ENCODE assay signal across 8 cellular contexts in genomic region chr1:32201011-32201855, GRCh38. TPM values are rescaled to one million over a fixed set of nuclear protein-coding genes. Genes with fewer than 3 reads are reported as not detected.
DNase-seq lines count a peak whose midpoint lies in the region; ATAC-seq and TF ChIP-seq lines count a peak whose summit lies in the region.

No MANE protein-coding gene starts in this region.

- in situ Hi-C loops in Panc1 (cut with HindIII; ENCODE audit: low pct_unique_long_range_greater_than_20kb, low sequenced_read_pairs), result no loop called here

- intact Hi-C loops in HCT116 (cut with micrococcal nuclease) (no loop called here), Panc1 (cut with micrococcal nuclease; ENCODE audit: unreplicated experiment) (no loop called here)

- TF ChIP-seq RAD21 in HCT116 (IDR thresholded peaks at IDR 0.05; ENCODE audit: low read depth), result no peak

- H3K27me3 ChIP-seq in HCT116 (ENCODE audit: insufficient read depth, low read length), result no peaks in the 10 kb centered on the region
- no peaks in the 10 kb centered on the region for H3K27me3 ChIP-seq in Panc1 (ENCODE audit: control insufficient read depth, insufficient read depth, low read length)
- H3K27me3 ChIP-seq in neutrophil, result peaks cover 13% of the 10 kb centered on the region
- no peaks in the 10 kb centered on the region for H3K27me3 ChIP-seq in thoracic aorta (replicated peaks; ENCODE audit: insufficient read depth)

- H3K9ac ChIP-seq in HCT116 (ENCODE audit: low read length), result no peak overlapping the region; the same call in 1 of the 2 replicates

- H3K4me2 ChIP-seq in HCT116 (ENCODE audit: low read length), result peak overlapping the region; percentile 71

- DNase-seq in Daoy (ENCODE audit: low read depth) (peak; percentile 73), HCT116 (ENCODE audit: low read depth, low spot score) (no peak), Panc1 (ENCODE audit: low read depth, low spot score) (no peak), foreskin fibroblast (peak; percentile 50 to 74), thoracic aorta (ENCODE audit: low spot score) (no peak), DMS114 treated with DMSO at 0.1 percent for 48 hours (lab: John Stamatoyannopoulos, UW; ENCODE audit: unreplicated experiment) (no peak)
- DNase-seq in activated T-helper 9 cell treated with anti-CD3 and anti-CD28 coated beads, Interleukin-2, amount 50 U/mL, for 16 hours (ENCODE audit: low read depth), result peak; percentile 59

- no peaks in the 10 kb centered on the region for H3K9me3 ChIP-seq in HCT116 (ENCODE audit: control insufficient read depth in 1 of 2, insufficient read depth in 1 of 2, low read depth in 1 of 2, low read length in 2 of 2)
- no peaks in the 10 kb centered on the region for H3K9me3 ChIP-seq in Panc1 (ENCODE audit: control insufficient read depth, insufficient read depth, low read depth, low read length)
- no peaks in the 10 kb centered on the region for H3K9me3 ChIP-seq in neutrophil
- no peaks in the 10 kb centered on the region for H3K9me3 ChIP-seq in thoracic aorta

- CTCF ChIA-PET in HCT116 (lab: Charles Lee) (interaction anchor here (1.0 to 1.4 kb wide), 2 partner anchors 14 to 47 kb away, joined by 3 read pairs; no protein-coding TSS in a partner anchor), Panc1 (lab: Charles Lee) (interaction anchor here (0.5 kb wide), 1 partner anchor 15 kb away, joined by 3 read pairs; no protein-coding TSS in a partner anchor)

- peaks cover 0 to 12% of the 10 kb centered on the region in 2 experiments; a peak in 3 of 4 replicates for H3K36me3 ChIP-seq in HCT116 (ENCODE audit: control insufficient read depth in 1 of 2, insufficient read depth in 2 of 2, low read length in 2 of 2)
- H3K36me3 ChIP-seq in Panc1 (ENCODE audit: control insufficient read depth, insufficient read depth, low read length), result no peaks in the 10 kb centered on the region
- H3K36me3 ChIP-seq in neutrophil, result peaks cover 27% of the 10 kb centered on the region
- H3K36me3 ChIP-seq in thoracic aorta, result peaks cover 8% of the 10 kb centered on the region

- H4K20me1 ChIP-seq in HCT116 (ENCODE audit: insufficient read depth), result no peaks in the 10 kb centered on the region

- H3K27ac ChIP-seq in HCT116 (ENCODE audit: low read depth, low read length), result no peak overlapping the region
- H3K27ac ChIP-seq in Panc1 (ENCODE audit: low read length), result peak overlapping the region; percentile 81
- peak overlapping the region; percentile 48 for H3K27ac ChIP-seq in neutrophil
- peak overlapping the region; percentile 23 to 53 for H3K27ac ChIP-seq in thoracic aorta

- no peak overlapping the region for H2AFZ ChIP-seq in HCT116 (ENCODE audit: low read depth, low read length, poor library complexity, severe bottlenecking)

- H3K4me3 ChIP-seq in HCT116 (replicated peaks in 1 of 2; ENCODE audit: low read depth in 1 of 2, low read length in 2 of 2), result peak overlapping the region; percentile 38 to 51; a peak in 3 of 4 replicates
- peak overlapping the region; percentile 60 to 71 for H3K4me3 ChIP-seq in Panc1 (ENCODE audit: low read depth in 2 of 2, low read length in 2 of 2)
- H3K4me3 ChIP-seq in foreskin fibroblast (ENCODE audit: low read depth in 1 of 2, low read length in 2 of 2), result peak overlapping the region; percentile 59 to 78
- H3K4me3 ChIP-seq in neutrophil (ENCODE audit: low read depth in 1 of 2, low read length in 1 of 2), result peak overlapping the region; percentile 68 to 85
- peak overlapping the region; percentile 85 for H3K4me3 ChIP-seq in thoracic aorta

- RAD21 ChIA-PET in HCT116 (lab: Charles Lee; ENCODE audit: low non-redundant PET in 1 of 2, low total read pairs in 2 of 2, uncharacterized antibody in 2 of 2, unreplicated experiment in 2 of 2), result no interaction called here

- no TSS peak for BruUV-seq in HCT116 (replicated peaks; lab: Mats Ljungman, UMichigan)
- no TSS peak for BruUV-seq in Panc1 (replicated peaks; lab: Mats Ljungman, UMichigan)

- POLR2A ChIA-PET in HCT116 (lab: Charles Lee), result interaction anchor here (0.7 kb wide), 1 partner anchor 58 kb away, joined by 3 read pairs; no protein-coding TSS in a partner anchor
- POLR2A ChIA-PET in Panc1 (lab: Charles Lee), result interaction anchor here (0.5 to 0.7 kb wide), 3 partner anchors 10 to 260 kb away, joined by 3 to 4 read pairs (median 4); no protein-coding TSS in a partner anchor

- TF ChIP-seq CTCF in HCT116 (IDR thresholded peaks at IDR 0.05 in 2 of 3, conservative IDR thresholded peaks at IDR 0.05 in 1 of 3; ENCODE audit: borderline replicate concordance in 1 of 3, insufficient read depth in 1 of 3, low read depth in 2 of 3, low read length in 2 of 3) (no peak), Panc1 (IDR thresholded peaks at IDR 0.05) (no peak), foreskin fibroblast (IDR thresholded peaks at IDR 0.05; ENCODE audit: low read depth, low read length) (no peak), neutrophil (IDR thresholded peaks at IDR 0.05) (no peak), thoracic aorta (IDR thresholded peaks at IDR 0.05) (no peak)

- peaks cover 6 to 32% of the 10 kb centered on the region in 2 experiments; a peak in 3 of 4 replicates for H3K4me1 ChIP-seq in HCT116 (ENCODE audit: control insufficient read depth in 1 of 2, insufficient read depth in 2 of 2, low read length in 2 of 2)
- peaks cover 51% of the 10 kb centered on the region for H3K4me1 ChIP-seq in Panc1 (ENCODE audit: control insufficient read depth, insufficient read depth, low read length)
- peaks cover 37% of the 10 kb centered on the region in 2 experiments for H3K4me1 ChIP-seq in neutrophil (ENCODE audit: control insufficient read depth in 1 of 2, insufficient read depth in 1 of 2, low read depth in 1 of 2, low read length in 1 of 2)
- peaks cover 20 to 38% of the 10 kb centered on the region in 2 donors for H3K4me1 ChIP-seq in thoracic aorta (ENCODE audit: control insufficient read depth in 1 of 2, low read depth in 2 of 2)

- TF ChIP-seq POLR2A in HCT116 (IDR thresholded peaks at IDR 0.05; ENCODE audit: borderline replicate concordance, extremely low read depth, insufficient read depth, insufficient read length), result no peak

- H3K9me2 ChIP-seq in HCT116 (ENCODE audit: insufficient read depth), result no peaks in the 10 kb centered on the region

- peaks cover 8% of the 10 kb centered on the region; the same call in 1 of the 2 replicates for H3K79me2 ChIP-seq in HCT116 (ENCODE audit: insufficient read depth, low read length)

- ATAC-seq in HCT116 (no peak), Panc1 (peak; percentile 27), thoracic aorta (ENCODE audit: insufficient number of reproducible peaks, low FRiP score, low read depth) (peak; percentile 34)

TF ChIP-seq in HCT116, 20 proteins besides CTCF, POLR2A, EP300 and RAD21 (continues in another document):
- TF ChIP-seq CEBPB (IDR thresholded peaks at IDR 0.05; ENCODE audit: low read depth), result no peak
- no peak for TF ChIP-seq MAX (IDR thresholded peaks at IDR 0.05)
- no peak for TF ChIP-seq FOSL1 (IDR thresholded peaks at IDR 0.05; ENCODE audit: low read depth)
- no peak for TF ChIP-seq ZFX (IDR thresholded peaks at IDR 0.05)
- TF ChIP-seq TCF7L2 (IDR thresholded peaks at IDR 0.05; ENCODE audit: borderline replicate concordance, extremely low read depth, insufficient read depth, insufficient read length), result no peak
- TF ChIP-seq ZNF274 (IDR thresholded peaks at IDR 0.05; ENCODE audit: low read depth, low read length), result no peak
- TF ChIP-seq YY1 (IDR thresholded peaks at IDR 0.05; ENCODE audit: extremely low read depth, insufficient replicate concordance, low read depth, low read length), result no peak
- no peak for TF ChIP-seq EZH2phosphoT487 (IDR thresholded peaks at IDR 0.05; ENCODE audit: borderline replicate concordance)
- TF ChIP-seq POLR2AphosphoS5 (IDR thresholded peaks at IDR 0.05; ENCODE audit: low read depth, low read length), result no peak
- no peak for TF ChIP-seq ATF3 (IDR thresholded peaks at IDR 0.05)
- TF ChIP-seq SIN3A (IDR thresholded peaks at IDR 0.05; ENCODE audit: low read depth), result no peak
- no peak for TF ChIP-seq JUND (IDR thresholded peaks at IDR 0.05)
- TF ChIP-seq SP1 (IDR thresholded peaks at IDR 0.05; ENCODE audit: low read depth), result no peak
- no peak for TF ChIP-seq CBX3 (IDR thresholded peaks at IDR 0.05; ENCODE audit: low read depth)

RNA-seq across cellular contexts. Expression of gene CCDC28B, which starts 0.8 kb away (rescaled TPM):
- total RNA-seq in Daoy (2014; rRNA removed; shearing (Covaris generic)), result 11.2 and 15.7 TPM in 2 replicates
- 5.9 TPM for total RNA-seq in HCT116 (2021; ENCODE audit: unreplicated experiment)
- 5.5 and 6.3 TPM in 2 replicates for polyA plus RNA-seq in HCT116 (2012)
- 10.8 TPM for total RNA-seq in Panc1 (2021; ENCODE audit: unreplicated experiment)
- 20.9 TPM for polyA plus RNA-seq in Panc1 (2012; ENCODE audit: insufficient read length)
- total RNA-seq in thoracic aorta, result 1 to 10 TPM in 1 of 2 donors, not detected in 1; 2.0 TPM

RNA-seq across cellular contexts. Expression of gene IQCC, which starts 4.2 kb away (rescaled TPM):
- total RNA-seq in Daoy (2014; rRNA removed; shearing (Covaris generic)), result 3.0 and 3.8 TPM in 2 replicates
- total RNA-seq in HCT116 (2021; ENCODE audit: unreplicated experiment) (4.7 TPM), Panc1 (2021; ENCODE audit: unreplicated experiment) (4.4 TPM), thoracic aorta (1 to 10 TPM in 1 of 2 donors, not detected in 1; 1.4 TPM)
- 3.8 and 3.9 TPM in 2 replicates for polyA plus RNA-seq in HCT116 (2012)
- 3.1 TPM for polyA plus RNA-seq in Panc1 (2012; ENCODE audit: insufficient read length)

RNA-seq across cellular contexts. Expression of gene DCDC2B, which starts 7.7 kb away (rescaled TPM):
- total RNA-seq in Daoy (2014; rRNA removed; shearing (Covaris generic)), result not detected in 2 replicates
- total RNA-seq in HCT116 (2021; ENCODE audit: unreplicated experiment) (0.27 TPM), Panc1 (2021; ENCODE audit: unreplicated experiment) (not detected), thoracic aorta (not detected)
- 0.10 and 0.12 TPM in 2 replicates for polyA plus RNA-seq in HCT116 (2012)
- not detected for polyA plus RNA-seq in Panc1 (2012; ENCODE audit: insufficient read length)

RNA-seq across cellular contexts. Expression of gene TMEM234, which starts 20.9 kb away (rescaled TPM):
- 6.4 and 8.7 TPM in 2 replicates for total RNA-seq in Daoy (2014; rRNA removed; shearing (Covaris generic))
- 12.3 TPM for total RNA-seq in HCT116 (2021; ENCODE audit: unreplicated experiment)
- 8.8 and 9.9 TPM in 2 replicates for polyA plus RNA-seq in HCT116 (2012)
- 23.3 TPM for total RNA-seq in Panc1 (2021; ENCODE audit: unreplicated experiment)
- polyA plus RNA-seq in Panc1 (2012; ENCODE audit: insufficient read length), result 18.4 TPM
- total RNA-seq in thoracic aorta, result 10 to 100 TPM in 1 of 2 donors, 1 to 10 TPM in 1; 9.5 to 20.0 TPM

RNA-seq across cellular contexts. Expression of gene EIF3I, which starts 21.0 kb away (rescaled TPM):
- 682 and 715 TPM in 2 replicates for total RNA-seq in Daoy (2014; rRNA removed; shearing (Covaris generic))
- total RNA-seq in HCT116 (2021; ENCODE audit: unreplicated experiment), result 323 TPM
- polyA plus RNA-seq in HCT116 (2012), result 355 and 407 TPM in 2 replicates
- 294 TPM for total RNA-seq in Panc1 (2021; ENCODE audit: unreplicated experiment)
- polyA plus RNA-seq in Panc1 (2012; ENCODE audit: insufficient read length), result 384 TPM
- 100 to 1,000 TPM; 105 to 114 TPM for total RNA-seq in thoracic aorta

Comparison
In these comparisons a context has a peak if more than half of its experiments do, and no peak if none do; other contexts are left out.
1. DNase-seq: peak in Daoy (single experiment), activated T-helper 9 cell treated with anti-CD3 and anti-CD28 coated beads, Interleukin-2, amount 50 U/mL, for 16 hours (single experiment) and foreskin fibroblast (2 of 2); none in HCT116 (single experiment), Panc1 (single experiment), thoracic aorta (single experiment) and DMS114 treated with DMSO at 0.1 percent for 48 hours (single experiment).
2. Peak in every context shown above with its lines, with median percentiles within 50 percentile points of each other: H3K4me3 ChIP-seq.